Comparison of ENCODE assay signal across 8 cellular contexts in the genomic region with DNA sequence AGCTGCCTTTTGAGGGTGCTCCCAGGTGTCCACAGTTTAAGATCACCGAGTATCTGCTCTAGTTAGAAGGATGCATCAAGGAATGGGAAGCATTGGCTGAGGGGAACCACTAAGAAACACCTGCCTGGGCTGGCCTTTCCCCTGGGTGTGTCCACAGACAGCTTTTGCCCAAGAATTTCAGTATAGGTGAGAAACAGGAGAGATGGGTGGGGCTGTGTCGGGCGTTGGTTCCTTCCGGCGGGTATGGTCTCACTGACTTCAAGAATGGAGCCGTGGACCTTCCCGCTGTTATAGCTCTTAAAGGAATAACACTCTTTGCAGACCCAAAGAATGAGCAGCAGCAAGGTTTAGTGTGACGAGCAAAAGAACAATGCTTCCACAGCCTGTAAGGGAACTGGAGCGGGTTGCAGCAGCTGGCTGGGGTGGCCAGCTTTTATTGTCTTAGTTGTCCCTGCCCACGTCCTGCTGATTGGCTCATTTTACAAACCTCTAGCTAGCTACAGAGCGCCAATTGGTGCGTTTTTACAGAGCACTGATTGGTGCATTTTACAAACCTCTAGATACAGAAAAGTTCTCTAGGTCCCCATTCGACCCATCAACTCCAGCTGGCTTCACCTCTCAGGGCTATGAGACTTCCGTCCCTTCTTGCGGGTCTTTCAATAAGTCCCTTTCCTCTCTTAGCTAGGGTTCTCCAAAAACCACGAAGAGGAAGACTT. TPM values are rescaled to one million over a fixed set of nuclear protein-coding genes. Genes with fewer than 3 reads are reported as not detected.
DNase-seq lines count a peak whose midpoint lies in the region; ATAC-seq and TF ChIP-seq lines count a peak whose summit lies in the region.

No MANE protein-coding gene starts in this region.

- H3K27me3 ChIP-seq in BLaER1 treated with 17β-estradiol and CSF1 and Interleukin-3, amounts not matched to agents 10 nM and 100 nM = no peaks in the 10 kb centered on the region
- H3K27me3 ChIP-seq in HL-60 (ENCODE audit: insufficient read depth, poor library complexity, severe bottlenecking) (peaks cover 33% of the 10 kb centered on the region), WERI-Rb-1 (ENCODE audit: insufficient read depth, low read depth, severe bottlenecking) (no peaks in the 10 kb centered on the region), ovary (no peaks in the 10 kb centered on the region)

- TF ChIP-seq CTCF in HL-60 (IDR thresholded peaks at IDR 0.05; ENCODE audit: insufficient read depth, low read length) = no peak
- TF ChIP-seq CTCF in WERI-Rb-1 (IDR thresholded peaks at IDR 0.05; ENCODE audit: low read depth, low read length) = no peak
- no peak for TF ChIP-seq CTCF in fibroblast of the aortic adventitia (IDR thresholded peaks at IDR 0.05; ENCODE audit: insufficient read depth, low read length)
- TF ChIP-seq CTCF in ovary (IDR thresholded peaks at IDR 0.05) = no peak

- H4K20me1 ChIP-seq in BLaER1 treated with 17β-estradiol and CSF1 and Interleukin-3, amounts not matched to agents 10 nM and 100 nM = peaks cover 0 to 38% (median 3%) of the 10 kb centered on the region in 11 experiments; a peak in 9 of 22 replicates

- H3K36me3 ChIP-seq in BLaER1 treated with 17β-estradiol and CSF1 and Interleukin-3, amounts not matched to agents 10 nM and 100 nM = peaks cover 40 to 52% (median 49%) of the 10 kb centered on the region in 11 experiments
- peaks cover 65% of the 10 kb centered on the region for H3K36me3 ChIP-seq in WERI-Rb-1
- no peaks in the 10 kb centered on the region for H3K36me3 ChIP-seq in ovary

- peak overlapping the region; percentile 66 to 95 (median 90) for H3K4me3 ChIP-seq in BLaER1 treated with 17β-estradiol and CSF1 and Interleukin-3, amounts not matched to agents 10 nM and 100 nM
- peak overlapping the region; percentile 52 for H3K4me3 ChIP-seq in HL-60 (replicated peaks; ENCODE audit: insufficient read depth, low read length)
- peak overlapping the region; percentile 92 for H3K4me3 ChIP-seq in WERI-Rb-1 (ENCODE audit: low read depth, low read length)
- H3K4me3 ChIP-seq in fibroblast of the aortic adventitia (ENCODE audit: low read depth, low read length) = peak overlapping the region; percentile 68
- peak overlapping the region; percentile 73 for H3K4me3 ChIP-seq in ovary

- TF ChIP-seq POLR2A in ovary (IDR thresholded peaks at IDR 0.05) = no peak

- peak overlapping the region; percentile 90 to 98 (median 97); a peak in 21 of 22 replicates for H3K27ac ChIP-seq in BLaER1 treated with 17β-estradiol and CSF1 and Interleukin-3, amounts not matched to agents 10 nM and 100 nM
- H3K27ac ChIP-seq in HL-60 (replicated peaks) = no peak overlapping the region
- peak overlapping the region; percentile 98 for H3K27ac ChIP-seq in WERI-Rb-1
- peak overlapping the region; percentile 95 to 98 for H3K27ac ChIP-seq in ovary

- peak overlapping the region; percentile 79 to 99 (median 89) for H3K4me2 ChIP-seq in BLaER1 treated with 17β-estradiol and CSF1 and Interleukin-3, amounts not matched to agents 10 nM and 100 nM

- no peak for DNase-seq in HL-60 (ENCODE audit: low read depth in 1 of 2, low spot score in 1 of 2)
- no peak for DNase-seq in WERI-Rb-1
- DNase-seq in fibroblast of the aortic adventitia (ENCODE audit: low read depth) = no peak
- DNase-seq in ovary = no peak
- DNase-seq in activated CD8-positive, alpha-beta memory T cell treated with anti-CD3 and anti-CD28 coated beads, Interleukin-2, amount 50 U/mL, for 4 hours = no peak

- ATAC-seq in HG02970 (IDR thresholded peaks at IDR 0.05; ENCODE audit: low FRiP score, unreplicated experiment) (no peak), HG02571 (IDR thresholded peaks at IDR 0.05; ENCODE audit: unreplicated experiment) (no peak)

- H3K9ac ChIP-seq in BLaER1 treated with 17β-estradiol and CSF1 and Interleukin-3, amounts not matched to agents 10 nM and 100 nM = peak overlapping the region; percentile 91 to 98 (median 98)

- H3K4me1 ChIP-seq in BLaER1 treated with 17β-estradiol and CSF1 and Interleukin-3, amounts not matched to agents 10 nM and 100 nM = peaks cover 7 to 29% (median 22%) of the 10 kb centered on the region in 10 experiments; a peak in 19 of 20 replicates
- no peaks in the 10 kb centered on the region for H3K4me1 ChIP-seq in ovary (ENCODE audit: insufficient read depth)

- no peak for TF ChIP-seq EP300 in ovary (IDR thresholded peaks at IDR 0.05)

- intact Hi-C loops in ovary (cut with DNase I) = loop anchor here in 2 of 4 donors (5.0 kb wide), 2 partner anchors 83 to 288 kb away; no protein-coding TSS in a partner anchor

- 81 to 82% (median 81%) methylated on average over 16 of the region's 16 CpGs for WGBS in ovary, 3 donors

- peaks cover 0 to 8% (median 4%) of the 10 kb centered on the region in 11 experiments; a peak in 10 of 22 replicates for H3K9me3 ChIP-seq in BLaER1 treated with 17β-estradiol and CSF1 and Interleukin-3, amounts not matched to agents 10 nM and 100 nM (replicated peaks in 1 of 11)
- no peaks in the 10 kb centered on the region for H3K9me3 ChIP-seq in WERI-Rb-1 (ENCODE audit: severe bottlenecking)
- H3K9me3 ChIP-seq in ovary = no peaks in the 10 kb centered on the region

RNA-seq across cellular contexts. Expression of gene FADS1, which starts 2.4 kb away (rescaled TPM):
- total RNA-seq in fibroblast of the aortic adventitia (ENCODE audit: low replicate concordance) = 48.8 and 74.1 TPM in 2 replicates
- total RNA-seq in ovary = 100 to 1,000 TPM in 1 of 7 donors, 10 to 100 TPM in 6; 16.2 to 242 (median 53.7) TPM
- 10 to 100 TPM; 20.1 to 45.3 TPM for polyA plus RNA-seq in ovary

RNA-seq across cellular contexts. Expression of gene FADS2, which starts 13.7 kb away (rescaled TPM):
- total RNA-seq in fibroblast of the aortic adventitia (ENCODE audit: low replicate concordance) = 125 and 143 TPM in 2 replicates
- 100 to 1,000 TPM in 1 of 7 donors, 10 to 100 TPM in 4, 1 to 10 TPM in 2; 6.3 to 298 (median 26.2) TPM for total RNA-seq in ovary
- polyA plus RNA-seq in ovary = 10 to 100 TPM; 20.6 to 96.9 TPM

RNA-seq across cellular contexts. Expression of gene FEN1, which starts 21.7 kb away (rescaled TPM):
- total RNA-seq in fibroblast of the aortic adventitia (ENCODE audit: low replicate concordance) (12.3 and 43.3 TPM in 2 replicates), ovary (1 to 10 TPM; 3.7 to 8.6 (median 5.2) TPM)
- polyA plus RNA-seq in ovary = 1 to 10 TPM; 4.4 to 4.7 TPM

RNA-seq across cellular contexts. Expression of gene TMEM258, which starts 22.0 kb away (rescaled TPM):
- total RNA-seq in fibroblast of the aortic adventitia (ENCODE audit: low replicate concordance) (14.1 and 98.1 TPM in 2 replicates), ovary (100 to 1,000 TPM in 5 of 7 donors, 10 to 100 TPM in 2; 32.2 to 131 (median 117) TPM)
- polyA plus RNA-seq in ovary = 100 to 1,000 TPM; 170 to 192 TPM
